Comparison of ENCODE assay signal across 8 cellular contexts in the genomic region with DNA sequence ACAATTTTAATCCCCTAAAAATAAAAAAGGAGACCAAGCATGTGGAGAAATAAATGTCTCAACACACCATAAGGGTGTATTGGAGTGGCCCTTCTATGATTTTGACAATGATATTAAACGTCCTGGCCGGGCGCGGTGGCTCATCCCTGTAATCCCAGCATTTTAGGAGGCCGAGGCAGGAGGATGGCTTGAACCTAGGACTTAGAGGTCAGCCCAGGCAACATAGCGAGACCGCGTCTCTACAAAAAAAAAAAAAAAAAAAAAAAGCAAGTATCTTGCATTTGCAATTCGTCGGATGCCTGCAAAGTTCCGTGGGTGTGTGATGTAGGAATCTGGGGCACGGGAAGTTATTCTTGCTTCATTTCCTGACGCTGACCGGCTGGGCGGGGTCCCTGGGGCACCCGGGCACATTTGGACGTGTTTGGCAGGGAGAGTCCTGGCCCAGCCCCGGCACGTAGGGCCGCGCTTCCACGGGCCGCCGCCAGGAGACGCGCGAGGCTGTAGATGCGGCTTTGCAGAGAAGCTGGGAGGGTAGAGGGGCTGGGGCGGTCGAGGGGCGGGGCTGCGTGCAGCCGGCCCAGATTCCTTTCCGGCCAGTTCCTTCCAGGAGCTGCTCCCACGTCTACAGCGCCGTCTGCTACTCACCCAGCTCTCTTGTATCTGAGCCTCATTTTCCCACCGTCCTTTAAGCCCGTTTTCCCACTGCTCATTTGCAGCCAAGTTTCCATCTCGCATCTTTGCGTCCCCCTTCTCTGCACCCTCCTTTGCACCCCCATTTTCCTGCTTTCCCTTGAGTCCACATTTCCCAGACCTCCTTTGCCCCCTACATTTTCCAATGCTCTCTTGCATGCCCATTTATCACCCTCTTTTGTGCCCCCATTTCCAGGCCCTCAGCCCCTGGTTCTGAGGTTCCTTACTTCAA. TPM values are rescaled to one million over a fixed set of nuclear protein-coding genes. Genes with fewer than 3 reads are reported as not detected.
DNase-seq lines count a peak whose midpoint lies in the region; ATAC-seq and TF ChIP-seq lines count a peak whose summit lies in the region.

No MANE protein-coding gene starts in this region.

- peaks cover 13 to 33% of the 10 kb centered on the region in 2 donors for H3K27me3 Mint-ChIP-seq in T-cell

- no peak overlapping the region for H3K27ac Mint-ChIP-seq in T-cell

- TF ChIP-seq CTCF in AG04449 (IDR thresholded peaks at IDR 0.05; ENCODE audit: insufficient read depth, low read length, missing control alignments), result peak; percentile 99
- peak; percentile 97 for TF ChIP-seq CTCF in left ventricle myocardium inferior (IDR thresholded peaks at IDR 0.05; ENCODE audit: borderline replicate concordance)
- peak; percentile 90 to 99 (median 96) for TF ChIP-seq CTCF in prostate gland (IDR thresholded peaks at IDR 0.05)

- H3K4me1 Mint-ChIP-seq in T-cell, result peaks cover 5 to 9% (median 7%) of the 10 kb centered on the region in 3 donors

- H3K4me3 ChIP-seq in AG04449 (ENCODE audit: low read depth, low read length) (peak overlapping the region; percentile 42), left ventricle myocardium inferior (peak overlapping the region; percentile 46), prostate gland (no peak overlapping the region)

- H3K36me3 ChIP-seq in left ventricle myocardium inferior (no peaks in the 10 kb centered on the region), prostate gland (no peaks in the 10 kb centered on the region)

- peak; percentile 23 for TF ChIP-seq POLR2A in prostate gland (IDR thresholded peaks at IDR 0.05)

- 3% methylated on average over 41 of the region's 41 CpGs for WGBS in prostate gland

- H3K4me1 ChIP-seq in left ventricle myocardium inferior (peaks cover 18% of the 10 kb centered on the region), prostate gland (replicated peaks) (no peaks in the 10 kb centered on the region)

- no peaks in the 10 kb centered on the region for H3K36me3 Mint-ChIP-seq in T-cell

- CTCF ChIA-PET in AG04449 (lab: Yijun Ruan, JAX) (interaction anchor here (0.6 to 5.2 kb wide), 37 partner anchors 9 to 287 kb away, joined by 3 to 51 read pairs (median 5); partner anchors contain the start of genes CCDC159, ELOF1, ODAD3 and PRKCSH), T-cell (lab: Charles Lee) (interaction anchor here (0.5 to 1.1 kb wide), 8 partner anchors 14 to 1393 kb away, joined by 3 to 8 read pairs (median 5); no protein-coding TSS in a partner anchor)

- intact Hi-C loops in left ventricle myocardium inferior (cut with micrococcal nuclease), result no loop called here
- intact Hi-C loops in prostate gland (cut with DNase I), result loop anchor here (2.0 to 10.0 kb wide), 4 partner anchors 83 to 291 kb away; partner anchors contain the start of gene ELAVL3

- H3K9me3 ChIP-seq in left ventricle myocardium inferior (replicated peaks) (no peaks in the 10 kb centered on the region), prostate gland (no peaks in the 10 kb centered on the region)

- DNase-seq in AG04449 (ENCODE audit: low read depth, low spot score) (peak; percentile 37), GM19240 (ENCODE audit: insufficient read length, low spot score) (peak; percentile 82), NCI-H1436 treated with DMSO at 0.1 percent for 48 hours (lab: John Stamatoyannopoulos, UW) (peak; percentile 37), T-cell (peak; percentile 50 to 81 (median 70)), amniotic stem cell (lab: John Stamatoyannopoulos, UW) (peak; percentile 85), left ventricle myocardium inferior (peak; percentile 97), prostate gland (ENCODE audit: low spot score) (peak; percentile 93), ureter (ENCODE audit: low spot score) (peak; percentile 97)

- POLR2A ChIA-PET in AG04449 (lab: Yijun Ruan, JAX), result interaction anchor here (1.0 kb wide), 1 partner anchor 87 kb away, joined by 4 read pairs; no protein-coding TSS in a partner anchor
- POLR2A ChIA-PET in T-cell (lab: Charles Lee), result no interaction called here

- H3K9me3 Mint-ChIP-seq in T-cell, result no peaks in the 10 kb centered on the region

- H3K4me3 Mint-ChIP-seq in T-cell, result peak overlapping the region in 2 of 3 donors; percentile 24 to 41

- peak; percentile 95 to 100 (median 98) for ATAC-seq in T-cell (replicated peaks in 1 of 4)

- H3K27me3 ChIP-seq in left ventricle myocardium inferior (ENCODE audit: low read depth), result no peaks in the 10 kb centered on the region
- H3K27me3 ChIP-seq in prostate gland (replicated peaks; ENCODE audit: insufficient read depth), result no peaks in the 10 kb centered on the region

- H3K27ac ChIP-seq in left ventricle myocardium inferior (replicated peaks) (peak overlapping the region; percentile 81), prostate gland (peak overlapping the region in 1 of 2 donors; percentile 33)

RNA-seq across cellular contexts. Expression of gene TSPAN16, which starts 2.2 kb away (rescaled TPM):
- not detected for total RNA-seq in T-cell
- not detected for total RNA-seq in left ventricle myocardium inferior
- 1 to 10 TPM in 1 of 2 donors, not detected in 1; 4.2 TPM for total RNA-seq in prostate gland
- not detected for total RNA-seq in ureter

RNA-seq across cellular contexts. Expression of gene DOCK6, which starts 31.4 kb away (rescaled TPM):
- total RNA-seq in T-cell (1 to 10 TPM in 3 of 5 donors, under 1 TPM in 2; 0.78 to 1.8 (median 1.0) TPM), left ventricle myocardium inferior (43.2 TPM), prostate gland (10 to 100 TPM; 21.6 to 38.7 TPM), ureter (125 TPM)

RNA-seq across cellular contexts. Expression of gene RAB3D, which starts 45.7 kb away (rescaled TPM):
- total RNA-seq in T-cell (1 to 10 TPM; 4.7 to 9.5 (median 8.8) TPM), left ventricle myocardium inferior (7.2 TPM), prostate gland (10 to 100 TPM; 33.9 to 81.2 TPM), ureter (58.1 TPM)

RNA-seq across cellular contexts. Expression of gene TMEM205, which starts 52.3 kb away (rescaled TPM):
- total RNA-seq in T-cell, result 10 to 100 TPM; 15.6 to 32.9 (median 27.0) TPM
- total RNA-seq in left ventricle myocardium inferior, result 77.8 TPM
- 100 to 1,000 TPM; 219 to 541 TPM for total RNA-seq in prostate gland
- 185 TPM for total RNA-seq in ureter

RNA-seq across cellular contexts. Expression of gene CCDC159, which starts 52.6 kb away (rescaled TPM):
- total RNA-seq in T-cell (10 to 100 TPM; 59.7 to 81.8 (median 69.6) TPM), left ventricle myocardium inferior (24.5 TPM), prostate gland (10 to 100 TPM; 51.5 to 52.4 TPM), ureter (44.4 TPM)

Comparison
In these comparisons a context has a peak if more than half of its experiments do, and no peak if none do; other contexts are left out.
1. DNase-seq: peak in every context shown above with its lines; median percentile 97 in left ventricle myocardium inferior; 97 in ureter; 93 in prostate gland; 85 in amniotic stem cell; 82 in GM19240; 70 in T-cell; 37 in AG04449; 37 in NCI-H1436 treated with DMSO at 0.1 percent for 48 hours.
2. H3K4me3 ChIP-seq: peak in AG04449 (single experiment) and left ventricle myocardium inferior (single experiment); none in prostate gland (0 of 2).
3. RNA of gene DOCK6, which starts 31.4 kb away (total RNA-seq): 125 TPM in ureter (single experiment), 43.2 TPM in left ventricle myocardium inferior (single experiment) and 21.6 to 38.7 TPM in prostate gland; 0.78 to 1.8 TPM in T-cell; every median in the first group is over 4 times any median in the second.
4. Peak in every context shown above with its lines, with median percentiles within 50 percentile points of each other: CTCF ChIP-seq.